ENCODE assay signal across 16 cellular contexts in genomic region chr3:138456961-138457862, GRCh38. TPM values are rescaled to one million over a fixed set of nuclear protein-coding genes. Genes with fewer than 3 reads are reported as not detected.
"Had no signal": no experiment of that assay in that cellular context is flagged by ENCODE, and none has a peak within 500 bp of the region (broad histone marks: within the 10 kb centered on the region; RNA-seq: fewer than 3 reads in every experiment).

No MANE protein-coding gene starts in this region.

- H3K9me3 Mint-ChIP-seq: activated CD4-positive, alpha-beta T cell treated with anti-CD3 and anti-CD28 coated beads, Interleukin-2, amount 10 ng/mL, durations not matched to agents 24 days and 14 days; activated T-cell treated with anti-CD3 and anti-CD28 coated beads, Interleukin-2, amount 50 U/mL, for 4 hours; naive thymus-derived CD8-positive, alpha-beta T cell; stimulated activated naive B cell treated with anti-CD40 and anti-IgM and Interleukin-4, amounts not matched to agents 10 μg/mL and 1 μg/mL and 100 μg/mL, for 72 hours; T-helper 1 cell treated with Interleukin-12 subunit alpha and Interleukin-12 subunit beta and Interleukin-4 antibody, amounts not matched to agents 30 μg/mL and 1 μg/mL, for 36 hours had no signal

- H3K4me3 ChIP-seq: gastroesophageal sphincter, lung, prostate gland, right lobe of liver, SK-N-MC, spleen, upper lobe of left lung had no signal

- H3K4me1 ChIP-seq: gastroesophageal sphincter, prostate gland, right lobe of liver, spleen had no signal

- H3K27ac ChIP-seq: gastroesophageal sphincter, prostate gland, right lobe of liver, SK-N-MC, spleen, upper lobe of left lung had no signal

- H3K27me3 Mint-ChIP-seq: activated CD4-positive, alpha-beta T cell treated with anti-CD3 and anti-CD28 coated beads, Interleukin-2, amount 10 ng/mL, durations not matched to agents 24 days and 14 days had no signal

- ATAC-seq: activated T-cell treated with anti-CD3 and anti-CD28 coated beads, Interleukin-2, amount 50 U/mL, for 4 hours; gastroesophageal sphincter; naive thymus-derived CD8-positive, alpha-beta T cell; right lobe of liver; stimulated activated naive B cell treated with anti-CD40 and anti-IgM and Interleukin-4, amounts not matched to agents 10 μg/mL and 1 μg/mL and 100 μg/mL, for 72 hours had no signal

- H3K4me3 Mint-ChIP-seq: activated CD4-positive, alpha-beta T cell treated with anti-CD3 and anti-CD28 coated beads, Interleukin-2, amount 10 ng/mL, durations not matched to agents 24 days and 14 days; activated T-cell treated with anti-CD3 and anti-CD28 coated beads, Interleukin-2, amount 50 U/mL, for 4 hours; naive thymus-derived CD8-positive, alpha-beta T cell; stimulated activated naive B cell treated with anti-CD40 and anti-IgM and Interleukin-4, amounts not matched to agents 10 μg/mL and 1 μg/mL and 100 μg/mL, for 72 hours; T-helper 1 cell treated with Interleukin-12 subunit alpha and Interleukin-12 subunit beta and Interleukin-4 antibody, amounts not matched to agents 30 μg/mL and 1 μg/mL, for 36 hours had no signal

- H3K27me3 ChIP-seq: right lobe of liver, upper lobe of left lung had no signal

- DNase-seq: activated CD4-positive, alpha-beta T cell treated with anti-CD3 and anti-CD28 coated beads, Interleukin-2, amount 10 ng/mL, durations not matched to agents 24 days and 14 days; activated gamma-delta T cell treated with Interleukin-2 at 50 U/mL for 16 hours; activated T-cell treated with anti-CD3 and anti-CD28 coated beads, Interleukin-2, amount 50 U/mL, for 4 hours; hypothalamus; naive thymus-derived CD8-positive, alpha-beta T cell; nucleus accumbens; right lobe of liver; stimulated activated CD4-positive, alpha-beta T cell treated with anti-CD3 and anti-CD28 coated beads, Interleukin-1b, Interleukin-23, amount 100 ng/mL, for 48 hours; stimulated activated naive B cell treated with anti-CD40 and anti-IgM and Interleukin-4, amounts not matched to agents 10 μg/mL and 1 μg/mL and 100 μg/mL, for 72 hours had no signal

- H3K4me1 Mint-ChIP-seq: stimulated activated naive B cell treated with anti-CD40 and anti-IgM and Interleukin-4, amounts not matched to agents 10 μg/mL and 1 μg/mL and 100 μg/mL, for 72 hours had no signal

- H3K27ac Mint-ChIP-seq: activated CD4-positive, alpha-beta T cell treated with anti-CD3 and anti-CD28 coated beads, Interleukin-2, amount 10 ng/mL, durations not matched to agents 24 days and 14 days; naive thymus-derived CD8-positive, alpha-beta T cell; stimulated activated naive B cell treated with anti-CD40 and anti-IgM and Interleukin-4, amounts not matched to agents 10 μg/mL and 1 μg/mL and 100 μg/mL, for 72 hours; T-helper 1 cell treated with Interleukin-12 subunit alpha and Interleukin-12 subunit beta and Interleukin-4 antibody, amounts not matched to agents 30 μg/mL and 1 μg/mL, for 36 hours had no signal

- H3K36me3 Mint-ChIP-seq: naive thymus-derived CD8-positive, alpha-beta T cell; stimulated activated naive B cell treated with anti-CD40 and anti-IgM and Interleukin-4, amounts not matched to agents 10 μg/mL and 1 μg/mL and 100 μg/mL, for 72 hours had no signal

- H3K36me3 ChIP-seq: gastroesophageal sphincter, prostate gland, right lobe of liver, spleen had no signal

- H3K9me3 ChIP-seq: gastroesophageal sphincter, prostate gland, right lobe of liver, spleen, upper lobe of left lung had no signal

RNA-seq across cellular contexts. Expression of gene ESYT3, which starts 22.8 kb away (rescaled TPM):
- total RNA-seq: spleen had no signal
- polyA plus RNA-seq: naive thymus-derived CD8-positive, alpha-beta T cell had no signal
